ENCODE assay signal across 15 cellular contexts in genomic region chr9:2340046-2340760, GRCh38.
"Had no signal": no experiment of that assay in that cellular context is flagged by ENCODE, and none has a peak within 500 bp of the region (broad histone marks: within the 10 kb centered on the region; RNA-seq: fewer than 3 reads in every experiment).

No MANE protein-coding gene starts in this region.

- DNase-seq: activated CD4-positive, alpha-beta T cell treated with anti-CD3 and anti-CD28 coated beads, Interleukin-2, amount 50 U/mL, for 1 hour; activated CD8-positive, alpha-beta memory T cell treated with anti-CD3 and anti-CD28 coated beads for 24 hours; activated gamma-delta T cell treated with Interleukin-2 at 50 U/mL for 16 hours; amygdala; brain microvascular endothelial cell; cerebellar nuclear complex; effector memory CD8-positive, alpha-beta T cell; erythroblast; kidney; nephron progenitor cell; occipital lobe; right lobe of liver; stimulated activated naive CD8-positive, alpha-beta T cell treated with anti-CD3 and anti-CD28 coated beads, Interleukin-15, amount 100 ng/mL, for 72 hours; T-helper 9 cell had no signal

- FAIRE-seq: kidney had no signal

- H3K27ac ChIP-seq: brain microvascular endothelial cell, prostate gland, right lobe of liver had no signal
